13 cellular contexts compared by ENCODE assay signal in genomic region chr4:114922582-114922912, GRCh38.
"Had no signal": no experiment of that assay in that cellular context is flagged by ENCODE, and none has a peak within 500 bp of the region (broad histone marks: within the 10 kb centered on the region; RNA-seq: fewer than 3 reads in every experiment).

No MANE protein-coding gene starts in this region.

- H3K36me3 ChIP-seq: prostate gland had no signal

- H3K4me1 Mint-ChIP-seq: activated naive CD4-positive, alpha-beta T cell treated with anti-CD3 and anti-CD28 coated beads, Interleukin-2, amount 50 U/mL, for 24 hours had no signal

- H3K4me3 Mint-ChIP-seq: activated naive CD4-positive, alpha-beta T cell treated with anti-CD3 and anti-CD28 coated beads, Interleukin-2, amount 50 U/mL, for 24 hours; activated T-cell treated with anti-CD3 and anti-CD28 coated beads, Interleukin-2, amount 50 U/mL, for 24 hours; brain; T-helper 2 cell treated with Interferon-gamma antibody and Interleukin-4, amounts not matched to agents 5 μg/mL and 100 μg/mL, for 36 hours; type B pancreatic cell had no signal

- H3K27ac Mint-ChIP-seq: activated naive CD4-positive, alpha-beta T cell treated with anti-CD3 and anti-CD28 coated beads, Interleukin-2, amount 50 U/mL, for 24 hours; activated T-cell treated with anti-CD3 and anti-CD28 coated beads, Interleukin-2, amount 50 U/mL, for 24 hours; T-helper 2 cell treated with Interferon-gamma antibody and Interleukin-4, amounts not matched to agents 5 μg/mL and 100 μg/mL, for 36 hours had no signal

- H3K9me3 Mint-ChIP-seq: activated naive CD4-positive, alpha-beta T cell treated with anti-CD3 and anti-CD28 coated beads, Interleukin-2, amount 50 U/mL, for 24 hours; activated T-cell treated with anti-CD3 and anti-CD28 coated beads, Interleukin-2, amount 50 U/mL, for 24 hours; brain; T-helper 2 cell treated with Interferon-gamma antibody and Interleukin-4, amounts not matched to agents 5 μg/mL and 100 μg/mL, for 36 hours; type B pancreatic cell had no signal

- H3K9me3 ChIP-seq: prostate gland had no signal

- H3K4me1 ChIP-seq: prostate gland had no signal

- H3K27ac ChIP-seq: prostate gland had no signal

- H3K36me3 Mint-ChIP-seq: activated naive CD4-positive, alpha-beta T cell treated with anti-CD3 and anti-CD28 coated beads, Interleukin-2, amount 50 U/mL, for 24 hours; brain; type B pancreatic cell had no signal

- H3K4me3 ChIP-seq: prostate gland had no signal

- ATAC-seq: esophagus mucosa had no signal

- DNase-seq: activated CD4-positive, alpha-beta T cell treated with anti-CD3 and anti-CD28 coated beads, Interleukin-2, amount 50 U/mL, for 4 hours; activated CD4-positive, CD25-positive, alpha-beta regulatory T cell treated with anti-CD3 and anti-CD28 coated beads, Interleukin-2, amount 50 U/mL, for 72 hours; activated effector memory CD4-positive, alpha-beta T cell treated with Interleukin-2 at 50 U/mL for 16 hours; activated T-cell treated with anti-CD3 and anti-CD28 coated beads, Interleukin-2, amount 50 U/mL, for 24 hours; midbrain; stimulated activated CD4-positive, alpha-beta T cell treated with anti-CD3 and anti-CD28 coated beads, Interleukin-2, amount 100 ng/mL, for 48 hours; stimulated activated naive CD4-positive, alpha-beta T cell treated with Interleukin-2 at 50 U/mL for 16 hours had no signal

- H3K27me3 Mint-ChIP-seq: activated naive CD4-positive, alpha-beta T cell treated with anti-CD3 and anti-CD28 coated beads, Interleukin-2, amount 50 U/mL, for 24 hours; activated T-cell treated with anti-CD3 and anti-CD28 coated beads, Interleukin-2, amount 50 U/mL, for 24 hours; brain; type B pancreatic cell had no signal
